8 cellular contexts compared by ENCODE assay signal in genomic region chr7:39567294-39567693, GRCh38. TPM values are rescaled to one million over a fixed set of nuclear protein-coding genes. Genes with fewer than 3 reads are reported as not detected.
DNase-seq lines count a peak whose midpoint lies in the region; ATAC-seq lines count a peak whose summit lies in the region.

No MANE protein-coding gene starts in this region.

- H3K14ac ChIP-seq in neuronal stem cell (ENCODE audit: low read length) = no peak overlapping the region

- H3K4me1 ChIP-seq in CD8-positive, alpha-beta memory T cell (ENCODE audit: insufficient read depth, low read length) = peaks cover 14% of the 10 kb centered on the region
- H3K4me1 ChIP-seq in effector memory CD4-positive, alpha-beta T cell (ENCODE audit: control insufficient read depth, insufficient read depth, low read length, poor library complexity, severe bottlenecking) = peaks cover 7% of the 10 kb centered on the region
- peaks cover 0 to 3% of the 10 kb centered on the region in 2 donors for H3K4me1 ChIP-seq in neuronal stem cell (ENCODE audit: control insufficient read depth in 2 of 2, insufficient read depth in 1 of 2, low read depth in 1 of 2, low read length in 2 of 2)

- H4K91ac ChIP-seq in neuronal stem cell (ENCODE audit: low read depth, low read length, poor library complexity) = no peak overlapping the region

- H3K18ac ChIP-seq in neuronal stem cell (ENCODE audit: low read length) = no peak overlapping the region

- POLR2A ChIA-PET in CD8-positive, alpha-beta memory T cell (lab: Charles Lee) = interaction anchor here (1.4 kb wide), 2 partner anchors 166 to 169 kb away, joined by 3 to 4 read pairs; no protein-coding TSS in a partner anchor

- H2AFZ ChIP-seq in neuronal stem cell (ENCODE audit: low read length) = no peak overlapping the region

- H3K4ac ChIP-seq in neuronal stem cell (ENCODE audit: low read length) = no peak overlapping the region

- H3K9me3 ChIP-seq in CD8-positive, alpha-beta memory T cell (ENCODE audit: low read length) = no peaks in the 10 kb centered on the region
- H3K9me3 ChIP-seq in MG63 (no peaks in the 10 kb centered on the region), neuronal stem cell (replicated peaks in 1 of 2; ENCODE audit: control insufficient read depth in 2 of 2, insufficient read depth in 1 of 2, low read depth in 1 of 2, low read length in 2 of 2) (no peaks in the 10 kb centered on the region)
- H3K9me3 ChIP-seq in effector memory CD4-positive, alpha-beta T cell (ENCODE audit: control insufficient read depth, low read length) = no peaks in the 10 kb centered on the region

- H3K36me3 ChIP-seq in CD8-positive, alpha-beta memory T cell (ENCODE audit: insufficient read depth, low read length) = no peaks in the 10 kb centered on the region
- H3K36me3 ChIP-seq in MG63 = peaks cover 19% of the 10 kb centered on the region
- peaks cover 13% of the 10 kb centered on the region for H3K36me3 ChIP-seq in effector memory CD4-positive, alpha-beta T cell (ENCODE audit: control insufficient read depth, insufficient read depth, low read length)
- peaks cover 0 to 35% of the 10 kb centered on the region in 2 donors for H3K36me3 ChIP-seq in neuronal stem cell (replicated peaks in 1 of 2; ENCODE audit: control insufficient read depth in 2 of 2, insufficient read depth in 2 of 2, low read length in 2 of 2)

- no CpG with 5 or more reads among the region's 2 CpGs for WGBS in neuronal stem cell (ENCODE audit: extremely low coverage in 2 of 2, insufficient read length in 2 of 2, insufficient replicate concordance in 1 of 2), 2 donors

- peak overlapping the region in 6 of 8 donors; percentile 2 to 99 (median 24) for H3K27ac Mint-ChIP-seq in CD8-positive, alpha-beta memory T cell

- no peak overlapping the region for H2BK5ac ChIP-seq in neuronal stem cell (ENCODE audit: low read length)

- peak overlapping the region; percentile 58 for H3K4me2 ChIP-seq in neuronal stem cell (ENCODE audit: insufficient read depth, low read length, poor library complexity, severe bottlenecking)

- peaks cover 19 to 43% (median 29%) of the 10 kb centered on the region in 3 donors for H3K4me1 Mint-ChIP-seq in CD8-positive, alpha-beta memory T cell

- peak overlapping the region; percentile 73 for H3K4me3 ChIP-seq in CD8-positive, alpha-beta memory T cell (ENCODE audit: low read length)
- H3K4me3 ChIP-seq in MG63 (peak overlapping the region; percentile 84), neuronal stem cell (ENCODE audit: low read length in 2 of 2) (peak overlapping the region; percentile 34 to 87)
- peak overlapping the region; percentile 89 for H3K4me3 ChIP-seq in effector memory CD4-positive, alpha-beta T cell (ENCODE audit: insufficient read depth, low read depth, low read length, poor library complexity, severe bottlenecking)

- no peaks in the 10 kb centered on the region for H3K27me3 ChIP-seq in CD8-positive, alpha-beta memory T cell (ENCODE audit: insufficient read depth, low read length, poor library complexity, severe bottlenecking)
- H3K27me3 ChIP-seq in MG63 = no peaks in the 10 kb centered on the region
- H3K27me3 ChIP-seq in effector memory CD4-positive, alpha-beta T cell (replicated peaks; ENCODE audit: control insufficient read depth, insufficient read depth, low read length, poor library complexity, severe bottlenecking) = no peaks in the 10 kb centered on the region
- no peaks in the 10 kb centered on the region for H3K27me3 ChIP-seq in neuronal stem cell (ENCODE audit: control insufficient read depth in 3 of 3, insufficient read depth in 3 of 3, low read depth in 1 of 3, low read length in 3 of 3)

- H2BK12ac ChIP-seq in neuronal stem cell (ENCODE audit: low read length) = no peak overlapping the region

- no peaks in the 10 kb centered on the region for H3K27me3 Mint-ChIP-seq in CD8-positive, alpha-beta memory T cell

- H3K9ac ChIP-seq in neuronal stem cell (ENCODE audit: low read depth, low read length, poor library complexity) = no peak overlapping the region

- H3K27ac ChIP-seq in CD8-positive, alpha-beta memory T cell (ENCODE audit: low read depth, low read length) = no peak overlapping the region
- no peak overlapping the region for H3K27ac ChIP-seq in effector memory CD4-positive, alpha-beta T cell (ENCODE audit: insufficient read depth, low read length, poor library complexity, severe bottlenecking)
- no peak overlapping the region for H3K27ac ChIP-seq in neuronal stem cell (replicated peaks; ENCODE audit: low read length)

- no peak for DNase-seq in CD8-positive, alpha-beta memory T cell
- DNase-seq in MG63 (no peak), neuronal stem cell (ENCODE audit: low spot score) (no peak), NCI-H2227 treated with DMSO at 0.1 percent for 48 hours (lab: John Stamatoyannopoulos, UW) (no peak)
- no peak for DNase-seq in effector memory CD4-positive, alpha-beta T cell

- CTCF ChIA-PET in CD8-positive, alpha-beta memory T cell (lab: Charles Lee) = interaction anchor here (0.9 to 1.6 kb wide), 6 partner anchors 10 to 166 kb away, joined by 3 to 6 read pairs (median 4); no protein-coding TSS in a partner anchor

- ATAC-seq in GM18498 (IDR thresholded peaks at IDR 0.05; ENCODE audit: unreplicated experiment) (no peak), HG02973 (IDR thresholded peaks at IDR 0.05; ENCODE audit: unreplicated experiment) (no peak)
- no peak for ATAC-seq in activated CD4-positive, CD25-positive, alpha-beta regulatory T cell treated with anti-CD3 and anti-CD28 coated beads, Interleukin-2, amount 50 U/mL, for 24 hours

- peak overlapping the region; percentile 91 to 100 (median 99) for H3K4me3 Mint-ChIP-seq in CD8-positive, alpha-beta memory T cell

- H2BK120ac ChIP-seq in neuronal stem cell (ENCODE audit: low read depth, low read length) = no peak overlapping the region

- H3K9me3 Mint-ChIP-seq in CD8-positive, alpha-beta memory T cell = no peaks in the 10 kb centered on the region

- peaks cover 0 to 36% (median 4%) of the 10 kb centered on the region in 3 donors for H3K36me3 Mint-ChIP-seq in CD8-positive, alpha-beta memory T cell

- H2AK5ac ChIP-seq in neuronal stem cell (ENCODE audit: low read depth, low read length) = no peak overlapping the region

- H3K79me1 ChIP-seq in neuronal stem cell (ENCODE audit: low read depth, low read length) = no peaks in the 10 kb centered on the region

- H4K8ac ChIP-seq in neuronal stem cell (ENCODE audit: low read depth, low read length) = no peak overlapping the region

- H2BK15ac ChIP-seq in neuronal stem cell (ENCODE audit: low read length) = no peak overlapping the region

- no peak overlapping the region for H3K23ac ChIP-seq in neuronal stem cell (ENCODE audit: low read depth, low read length, poor library complexity)

RNA-seq across cellular contexts. Expression of gene YAE1, which starts 1.1 kb away (rescaled TPM):
- 10 to 100 TPM; 13.4 to 14.2 TPM for total RNA-seq in CD8-positive, alpha-beta memory T cell
- 12.7 TPM for polyA plus RNA-seq in CD8-positive, alpha-beta memory T cell
- total RNA-seq in MG63 (2014; rRNA removed; shearing (Covaris generic); ENCODE audit: low replicate concordance) = 23.2 and 26.3 TPM in 2 replicates
- 33.0 TPM for polyA plus RNA-seq in neuronal stem cell (2013, experiment 1 of 2)
- 31.4 TPM for polyA plus RNA-seq in neuronal stem cell (2013, experiment 2 of 2)

RNA-seq across cellular contexts. Expression of gene RALA, which starts 56.1 kb away (rescaled TPM):
- 10 to 100 TPM; 32.9 to 33.0 TPM for total RNA-seq in CD8-positive, alpha-beta memory T cell
- 38.6 TPM for polyA plus RNA-seq in CD8-positive, alpha-beta memory T cell
- total RNA-seq in MG63 (2014; rRNA removed; shearing (Covaris generic); ENCODE audit: low replicate concordance) = 14.7 and 31.1 TPM in 2 replicates
- polyA plus RNA-seq in neuronal stem cell (2013, experiment 1 of 2) = 55.4 TPM
- 58.2 TPM for polyA plus RNA-seq in neuronal stem cell (2013, experiment 2 of 2)
